23 cellular contexts compared by ENCODE assay signal in the genomic region with DNA sequence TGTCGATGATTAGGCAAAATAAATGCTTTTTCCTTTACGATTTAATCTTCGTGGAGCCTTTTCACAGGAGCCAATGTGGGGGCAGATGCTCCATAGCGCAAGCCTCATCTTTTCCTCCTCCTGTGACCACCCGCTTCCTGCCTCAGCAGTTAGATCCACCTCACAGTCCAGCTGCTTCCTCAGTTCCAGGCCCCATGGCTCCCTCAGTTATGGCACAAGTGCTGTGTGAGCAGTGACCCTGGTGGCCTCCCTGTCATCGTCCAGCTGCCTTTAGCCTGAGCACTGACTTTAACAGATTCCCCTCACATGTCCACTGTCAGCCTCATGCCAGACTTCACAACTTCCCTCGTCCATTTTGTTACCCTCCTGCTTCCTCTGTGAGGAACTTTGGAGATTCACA.
DNase-seq lines count a peak whose midpoint lies in the region; ATAC-seq, FAIRE-seq and TF ChIP-seq lines count a peak whose summit lies in the region.
"Had no signal": no experiment of that assay in that cellular context is flagged by ENCODE, and none has a peak within 500 bp of the region (broad histone marks: within the 10 kb centered on the region; RNA-seq: fewer than 3 reads in every experiment).

No MANE protein-coding gene starts in this region.

- H3K4me1 ChIP-seq in GM23338 (ENCODE audit: insufficient read depth) (no peaks in the 10 kb centered on the region), PC-3 (ENCODE audit: insufficient read depth, low read length) (no peaks in the 10 kb centered on the region), endothelial cell of umbilical vein (ENCODE audit: control insufficient read depth, extremely low read depth, insufficient read depth, low read length) (no peaks in the 10 kb centered on the region)
- H3K4me1 ChIP-seq: BLaER1 treated with 17β-estradiol and CSF1 and Interleukin-3, amounts not matched to agents 10 nM and 100 nM; Caco-2; SJSA1 had no signal

- H4K20me1 ChIP-seq in GM23338 (replicated peaks; ENCODE audit: insufficient read depth) (no peaks in the 10 kb centered on the region), PC-3 (ENCODE audit: low read length) (no peaks in the 10 kb centered on the region), endothelial cell of umbilical vein (replicated peaks; ENCODE audit: control insufficient read depth, extremely low read depth, insufficient read depth, low read length) (no peaks in the 10 kb centered on the region)
- H4K20me1 ChIP-seq: BLaER1 treated with 17β-estradiol and CSF1 and Interleukin-3, amounts not matched to agents 10 nM and 100 nM had no signal

- H3K9me2 ChIP-seq in GM23338 (ENCODE audit: insufficient read depth) (no peaks in the 10 kb centered on the region), PC-3 (replicated peaks; ENCODE audit: low read length) (no peaks in the 10 kb centered on the region)

- CTCF ChIA-PET in PC-3 (lab: Charles Lee) (no interaction called here), endothelial cell of umbilical vein (lab: Charles Lee) (interaction anchor here (1.8 kb wide), 1 partner anchor 28 kb away, joined by 5 read pairs; no protein-coding TSS in a partner anchor)

- H3F3A ChIP-seq in GM23338 (replicated peaks; ENCODE audit: low read depth) (no peaks in the 10 kb centered on the region), PC-3 (ENCODE audit: low read length, unreplicated experiment) (no peaks in the 10 kb centered on the region)

- H3K4me3 ChIP-seq in GM23338, result no peak overlapping the region
- no peak overlapping the region for H3K4me3 ChIP-seq in PC-3 (ENCODE audit: low read length)
- H3K4me3 ChIP-seq in endothelial cell of umbilical vein (replicated peaks in 1 of 3; ENCODE audit: insufficient read depth in 1 of 3, low read depth in 1 of 3, low read length in 3 of 3), result no peak overlapping the region
- H3K4me3 ChIP-seq: BLaER1 treated with 17β-estradiol and CSF1 and Interleukin-3, amounts not matched to agents 10 nM and 100 nM; GM23248; SJSA1 had no signal

- intact Hi-C loops in PC-3 (cut with micrococcal nuclease), result no loop called here
- intact Hi-C loops in endothelial cell of umbilical vein (cut with micrococcal nuclease), result no loop called here

- no peaks in the 10 kb centered on the region for H3K27me3 ChIP-seq in GM23338 (ENCODE audit: insufficient read depth)
- no peaks in the 10 kb centered on the region for H3K27me3 ChIP-seq in PC-3 (ENCODE audit: low read length)
- no peaks in the 10 kb centered on the region for H3K27me3 ChIP-seq in endothelial cell of umbilical vein (ENCODE audit: control insufficient read depth in 2 of 2, insufficient read depth in 2 of 2, low read length in 2 of 2)
- H3K27me3 ChIP-seq: BLaER1 treated with 17β-estradiol and CSF1 and Interleukin-3, amounts not matched to agents 10 nM and 100 nM; SJSA1 had no signal

- H2AFZ ChIP-seq in GM23338 (peak overlapping the region; percentile 70), PC-3 (ENCODE audit: low read length) (peak overlapping the region; percentile 49; the same call in 1 of the 2 replicates), endothelial cell of umbilical vein (ENCODE audit: low read depth, low read length) (peak overlapping the region; percentile 0)
- H2AFZ ChIP-seq: GM23248 had no signal

- TF ChIP-seq CTCF in GM23338 (conservative IDR thresholded peaks at IDR 0.05; ENCODE audit: low read depth in 2 of 2) (no peak), PC-3 (conservative IDR thresholded peaks at IDR 0.05; ENCODE audit: low read depth, low read length) (no peak), endothelial cell of umbilical vein (IDR thresholded peaks at IDR 0.05; ENCODE audit: extremely low read depth in 1 of 2, insufficient read depth in 1 of 2, low read depth in 1 of 2, low read length in 2 of 2) (no peak), progenitor cell of endocrine pancreas (IDR thresholded peaks at IDR 0.05; ENCODE audit: unreplicated experiment) (no peak)

- no peak for ATAC-seq in GM23338
- ATAC-seq in PC-3, result no peak
- ATAC-seq in GM21619 (IDR thresholded peaks at IDR 0.05; ENCODE audit: unreplicated experiment), result no peak

- H3K79me2 ChIP-seq in GM23338 (replicated peaks; ENCODE audit: insufficient read depth), result no peaks in the 10 kb centered on the region
- no peaks in the 10 kb centered on the region for H3K79me2 ChIP-seq in PC-3 (ENCODE audit: low read length)
- H3K79me2 ChIP-seq in endothelial cell of umbilical vein (ENCODE audit: control insufficient read depth, insufficient read depth, low read length), result no peaks in the 10 kb centered on the region

- H3K4me3 Mint-ChIP-seq in GM23338 (no peak overlapping the region), progenitor cell of endocrine pancreas (ENCODE audit: low read depth) (no peak overlapping the region)
- H3K4me3 Mint-ChIP-seq: CD4-positive, alpha-beta memory T cell; IgD-negative memory B cell had no signal

- in situ Hi-C loops in ACHN (cut with HindIII; ENCODE audit: low pct_ligation_motif_present, low pct_unique_long_range_greater_than_20kb, low sequenced_read_pairs), result no loop called here

- H3K36me3 Mint-ChIP-seq in GM23338 (ENCODE audit: low read depth), result no peaks in the 10 kb centered on the region
- no peaks in the 10 kb centered on the region for H3K36me3 Mint-ChIP-seq in progenitor cell of endocrine pancreas (ENCODE audit: insufficient read depth)
- H3K36me3 Mint-ChIP-seq: CD4-positive, alpha-beta memory T cell had no signal

- H3K36me3 ChIP-seq in GM23338 (ENCODE audit: insufficient read depth), result no peaks in the 10 kb centered on the region; the same call in 1 of the 2 replicates
- no peaks in the 10 kb centered on the region for H3K36me3 ChIP-seq in PC-3 (ENCODE audit: low read depth, low read length)
- H3K36me3 ChIP-seq in endothelial cell of umbilical vein (ENCODE audit: control insufficient read depth in 2 of 2, extremely low read depth in 1 of 2, insufficient read depth in 2 of 2, low read length in 2 of 2), result no peaks in the 10 kb centered on the region
- H3K36me3 ChIP-seq: BLaER1 treated with 17β-estradiol and CSF1 and Interleukin-3, amounts not matched to agents 10 nM and 100 nM; SJSA1 had no signal

- POLR2A ChIA-PET in PC-3 (lab: Charles Lee; ENCODE audit: unreplicated experiment), result no interaction called here
- POLR2A ChIA-PET in endothelial cell of umbilical vein (lab: Charles Lee), result no interaction called here

- TF ChIP-seq POLR2A in endothelial cell of umbilical vein (IDR thresholded peaks at IDR 0.05; ENCODE audit: low read depth, low read length), result no peak

- BruUV-seq in PC-3 (replicated peaks; lab: Mats Ljungman, UMichigan) (no TSS peak), endothelial cell of umbilical vein (replicated peaks; lab: Mats Ljungman, UMichigan) (no TSS peak)

- H3K27ac ChIP-seq in GM23338 (ENCODE audit: low read depth), result no peak overlapping the region
- H3K27ac ChIP-seq in PC-3 (ENCODE audit: low read length), result no peak overlapping the region
- H3K27ac ChIP-seq in endothelial cell of umbilical vein (ENCODE audit: insufficient read depth, low read depth, low read length), result no peak overlapping the region
- H3K27ac ChIP-seq: BLaER1 treated with 17β-estradiol and CSF1 and Interleukin-3, amounts not matched to agents 10 nM and 100 nM; GM23248; SJSA1 had no signal

- DNase-seq in GM23338 (ENCODE audit: low spot score) (no peak), PC-3 (no peak), endothelial cell of umbilical vein (ENCODE audit: low read depth, low spot score) (peak; percentile 3), progenitor cell of endocrine pancreas (ENCODE audit: low spot score, unreplicated experiment) (no peak), ACHN (no peak), NCI-H446 (lab: John Stamatoyannopoulos, UW) (no peak)
- DNase-seq: Caco-2; CD4-positive, alpha-beta memory T cell; DMS 273 treated with DMSO at 0.1 percent for 48 hours; GM23248; HCEC 1CT; NCI-H1105; NCI-H146; NCI-H2029; NCI-H2227 treated with DMSO at 0.1 percent for 48 hours; NCI-H524; NCI-H774 had no signal

- H3K9me1 ChIP-seq in endothelial cell of umbilical vein (replicated peaks; ENCODE audit: control insufficient read depth, extremely low read depth, insufficient read depth, low read length), result no peaks in the 10 kb centered on the region

- no peak for FAIRE-seq in endothelial cell of umbilical vein (lab: Jason Lieb, UNC)
- FAIRE-seq: GM12891, RCC 7860 had no signal

- H3K9me3 ChIP-seq in PC-3 (ENCODE audit: low read length) (no peaks in the 10 kb centered on the region), endothelial cell of umbilical vein (replicated peaks; ENCODE audit: control insufficient read depth, insufficient read depth, low read length) (no peaks in the 10 kb centered on the region)
- H3K9me3 ChIP-seq: BLaER1 treated with 17β-estradiol and CSF1 and Interleukin-3, amounts not matched to agents 10 nM and 100 nM; Caco-2; SJSA1 had no signal

- H3K9ac ChIP-seq in PC-3 (ENCODE audit: low read length) (no peak overlapping the region), endothelial cell of umbilical vein (replicated peaks; ENCODE audit: extremely low read depth, insufficient read depth, low read length) (no peak overlapping the region)
- H3K9ac ChIP-seq: BLaER1 treated with 17β-estradiol and CSF1 and Interleukin-3, amounts not matched to agents 10 nM and 100 nM; GM23248 had no signal

- H3K9me3 Mint-ChIP-seq in GM23338 (no peaks in the 10 kb centered on the region), progenitor cell of endocrine pancreas (ENCODE audit: low read depth) (no peaks in the 10 kb centered on the region)

- H3K27me3 Mint-ChIP-seq in GM23338 (ENCODE audit: insufficient read depth, low read depth, poor library complexity) (peaks cover 1% of the 10 kb centered on the region), progenitor cell of endocrine pancreas (no peaks in the 10 kb centered on the region)
- H3K27me3 Mint-ChIP-seq: CD4-positive, alpha-beta memory T cell; IgD-negative memory B cell had no signal

- dilution Hi-C loops in endothelial cell of umbilical vein (cut with MboI; ENCODE audit: extremely low pct_ligation_motif_present, low sequenced_read_pairs), result no loop called here

- H3K4me2 ChIP-seq in GM23338 (no peak overlapping the region), PC-3 (ENCODE audit: low read length) (no peak overlapping the region), endothelial cell of umbilical vein (ENCODE audit: insufficient read depth, low read length) (no peak overlapping the region)
- H3K4me2 ChIP-seq: BLaER1 treated with 17β-estradiol and CSF1 and Interleukin-3, amounts not matched to agents 10 nM and 100 nM had no signal

- H3K4me1 Mint-ChIP-seq in GM23338, result no peaks in the 10 kb centered on the region; the same call in 1 of the 3 replicates
- no peaks in the 10 kb centered on the region for H3K4me1 Mint-ChIP-seq in progenitor cell of endocrine pancreas (ENCODE audit: low read depth)
- H3K4me1 Mint-ChIP-seq: CD4-positive, alpha-beta memory T cell; IgD-negative memory B cell had no signal

- H3K27ac Mint-ChIP-seq in GM23338 (no peak overlapping the region), progenitor cell of endocrine pancreas (peak overlapping the region; percentile 11)
- H3K27ac Mint-ChIP-seq: CD4-positive, alpha-beta memory T cell; IgD-negative memory B cell had no signal

TF ChIP-seq in endothelial cell of umbilical vein, 7 proteins besides CTCF, POLR2A, EP300 and RAD21:
- TF ChIP-seq EZH2 (IDR thresholded peaks at IDR 0.05; ENCODE audit: borderline replicate concordance, low read depth, low read length, severe bottlenecking) (no peak), MYC (IDR thresholded peaks at IDR 0.05; ENCODE audit: low read depth, low read length) (no peak)

Comparison
In these comparisons a context has a peak if more than half of its experiments do, and no peak if none do; other contexts are left out.
1. H2AFZ ChIP-seq: peak in every context shown above with its lines; median percentile 70 in GM23338; 49 in PC-3; 0 in endothelial cell of umbilical vein.